Comparison of ENCODE assay signal across 1 cellular context in genomic region chr6:37051138-37052026, GRCh38.
TF ChIP-seq lines count a peak whose summit lies in the region.

No MANE protein-coding gene starts in this region.

TF ChIP-seq in HepG2, 621 proteins besides CTCF, POLR2A, EP300 and RAD21 (continued from another document and continues in another):
- TF ChIP-seq RNF219 (CRISPR knock-in tag; IDR thresholded peaks at IDR 0.05) = no peak
- TF ChIP-seq CBFB (CRISPR knock-in tag; IDR thresholded peaks at IDR 0.05) = peak; percentile 90
- peak; percentile 76 for TF ChIP-seq KAT8 (CRISPR knock-in tag; IDR thresholded peaks at IDR 0.05)
- TF ChIP-seq ZNF747 (CRISPR knock-in tag; IDR thresholded peaks at IDR 0.05; ENCODE audit: borderline replicate concordance) = peak; percentile 91; the same call in 1 of the 2 replicates
- TF ChIP-seq HOXA7 (CRISPR knock-in tag; IDR thresholded peaks at IDR 0.05) = no peak
- no peak for TF ChIP-seq ZNF253 (CRISPR knock-in tag; IDR thresholded peaks at IDR 0.05; ENCODE audit: borderline replicate concordance)
- no peak for TF ChIP-seq PCBP2 (optimal IDR thresholded peaks at IDR 0.05; ENCODE audit: low read depth, low read length, poor library complexity, severe bottlenecking)
- TF ChIP-seq ZMYM4 (CRISPR knock-in tag; IDR thresholded peaks at IDR 0.05) = peak; percentile 69; the same call in 1 of the 2 replicates
- TF ChIP-seq TCF12 (IDR thresholded peaks at IDR 0.05) = no peak
- TF ChIP-seq TCF12 (CRISPR knock-in tag; IDR thresholded peaks at IDR 0.05) = no peak
- peak; percentile 43; the same call in 1 of the 2 replicates for TF ChIP-seq BCL3 (CRISPR knock-in tag; IDR thresholded peaks at IDR 0.05)
- TF ChIP-seq ARNTL (CRISPR knock-in tag; IDR thresholded peaks at IDR 0.05) = no peak; the same call in 1 of the 2 replicates
- TF ChIP-seq JARID2 (CRISPR knock-in tag; IDR thresholded peaks at IDR 0.05; ENCODE audit: insufficient replicate concordance) = peak; percentile 41
- TF ChIP-seq ZNF615 (CRISPR knock-in tag; IDR thresholded peaks at IDR 0.05; ENCODE audit: borderline replicate concordance) = no peak
- TF ChIP-seq ZNF10 (CRISPR knock-in tag; IDR thresholded peaks at IDR 0.05; ENCODE audit: borderline replicate concordance, low read depth) = no peak
- no peak for TF ChIP-seq PHF5A (CRISPR knock-in tag; IDR thresholded peaks at IDR 0.05; ENCODE audit: low read depth, unreplicated experiment)
- peak; percentile 56; the same call in 1 of the 2 replicates for TF ChIP-seq THRA (CRISPR knock-in tag; IDR thresholded peaks at IDR 0.05; ENCODE audit: borderline replicate concordance)
- no peak for TF ChIP-seq PRPF4 (IDR thresholded peaks at IDR 0.05; ENCODE audit: low read depth, low read length, poor library complexity, severe bottlenecking)
- TF ChIP-seq ZNF180 (CRISPR knock-in tag; IDR thresholded peaks at IDR 0.05; ENCODE audit: borderline replicate concordance, low read depth) = no peak
- TF ChIP-seq ZNF530 (CRISPR knock-in tag; IDR thresholded peaks at IDR 0.05; ENCODE audit: low read depth) = peak; percentile 26; the same call in 1 of the 2 replicates
- no peak for TF ChIP-seq THAP7 (CRISPR knock-in tag; IDR thresholded peaks at IDR 0.05)
- no peak; the same call in 1 of the 2 replicates for TF ChIP-seq GFI1 (CRISPR knock-in tag; IDR thresholded peaks at IDR 0.05; ENCODE audit: borderline replicate concordance)
- 0 out of 2 replicates have a peak, but pooled peaks have one; percentile 9 for TF ChIP-seq ZNF230 (CRISPR knock-in tag; IDR thresholded peaks at IDR 0.05)
- TF ChIP-seq KAT7 (CRISPR knock-in tag; IDR thresholded peaks at IDR 0.05; ENCODE audit: borderline replicate concordance) = peak; percentile 61; the same call in 1 of the 2 replicates
- peak; percentile 32; the same call in 1 of the 2 replicates for TF ChIP-seq ZFY (CRISPR knock-in tag; IDR thresholded peaks at IDR 0.05)
- no peak for TF ChIP-seq ZBTB37 (CRISPR knock-in tag; IDR thresholded peaks at IDR 0.05)
- no peak for TF ChIP-seq ZNF44 (CRISPR knock-in tag; IDR thresholded peaks at IDR 0.05)
- TF ChIP-seq UBTF (CRISPR knock-in tag; IDR thresholded peaks at IDR 0.05) = peak; percentile 44; the same call in 1 of the 2 replicates
- no peak for TF ChIP-seq GRHL1 (CRISPR knock-in tag; conservative IDR thresholded peaks at IDR 0.05)
- TF ChIP-seq JUN (CRISPR knock-in tag; IDR thresholded peaks at IDR 0.05) = peak; percentile 66; the same call in 1 of the 2 replicates
- no peak; the same call in 1 of the 2 replicates for TF ChIP-seq ZNF629 (CRISPR knock-in tag; conservative IDR thresholded peaks at IDR 0.05)
- no peak; the same call in 1 of the 2 replicates for TF ChIP-seq MTERF4 (CRISPR knock-in tag; IDR thresholded peaks at IDR 0.05)
- no peak for TF ChIP-seq THAP8 (CRISPR knock-in tag; IDR thresholded peaks at IDR 0.05; ENCODE audit: borderline replicate concordance)
- peak; percentile 99 for TF ChIP-seq ZMYM3 (CRISPR knock-in tag; IDR thresholded peaks at IDR 0.05)
- TF ChIP-seq THAP11 (CRISPR knock-in tag; IDR thresholded peaks at IDR 0.05) = 0 out of 2 replicates have a peak, but pooled peaks have one; percentile 33
- no peak for TF ChIP-seq TEF (CRISPR knock-in tag; IDR thresholded peaks at IDR 0.05)
- TF ChIP-seq ZNF562 (CRISPR knock-in tag; IDR thresholded peaks at IDR 0.05; ENCODE audit: borderline replicate concordance) = no peak
- no peak for TF ChIP-seq ZNF382 (CRISPR knock-in tag; IDR thresholded peaks at IDR 0.05; ENCODE audit: borderline replicate concordance)
- no peak for TF ChIP-seq ISL2 (CRISPR knock-in tag; IDR thresholded peaks at IDR 0.05)
- no peak for TF ChIP-seq HOMEZ (CRISPR knock-in tag; IDR thresholded peaks at IDR 0.05; ENCODE audit: low read depth)
- peak; percentile 60; the same call in 1 of the 2 replicates for TF ChIP-seq RFXAP (CRISPR knock-in tag; IDR thresholded peaks at IDR 0.05; ENCODE audit: borderline replicate concordance)
- peak; percentile 89 for TF ChIP-seq ZGPAT (CRISPR knock-in tag; IDR thresholded peaks at IDR 0.05)
- TF ChIP-seq ZNF704 (CRISPR knock-in tag; IDR thresholded peaks at IDR 0.05; ENCODE audit: borderline replicate concordance) = 0 out of 2 replicates have a peak, but pooled peaks have one; percentile 58
